In genomic region chr15:70264014-70264492, GRCh38 we compare ENCODE assay signal across 8 cellular contexts.
DNase-seq lines count a peak whose midpoint lies in the region; ATAC-seq, FAIRE-seq and TF ChIP-seq lines count a peak whose summit lies in the region.

No MANE protein-coding gene starts in this region.

- H3K9me3 ChIP-seq in psoas muscle, result no peaks in the 10 kb centered on the region
- H3K9me3 ChIP-seq in hepatocyte (ENCODE audit: low read depth), result no peaks in the 10 kb centered on the region

- H4K20me1 ChIP-seq in hepatocyte (ENCODE audit: insufficient read depth, poor library complexity, severe bottlenecking), result no peaks in the 10 kb centered on the region

- no peak overlapping the region for H3K4me2 ChIP-seq in hepatocyte

- no peak overlapping the region for H3K27ac ChIP-seq in psoas muscle
- H3K27ac ChIP-seq in hepatocyte, result no peak overlapping the region

- H3K36me3 ChIP-seq in bronchial epithelial cell (ENCODE audit: control insufficient read depth, insufficient read depth, low read length) (no peaks in the 10 kb centered on the region), psoas muscle (ENCODE audit: insufficient read depth in 1 of 2, low read depth in 1 of 2) (no peaks in the 10 kb centered on the region), hepatocyte (replicated peaks; ENCODE audit: insufficient read depth, low read depth) (no peaks in the 10 kb centered on the region)

- H3K4me1 ChIP-seq in psoas muscle (peaks cover 7% of the 10 kb centered on the region), hepatocyte (ENCODE audit: insufficient read depth) (peaks cover 4% of the 10 kb centered on the region)

- no peaks in the 10 kb centered on the region for H3K9me2 ChIP-seq in hepatocyte (replicated peaks; ENCODE audit: insufficient read depth)

- intact Hi-C loops in psoas muscle (cut with DNase I), result loop anchor here in 1 of 2 donors (10.0 kb wide), 2 partner anchors 149 to 689 kb away; no protein-coding TSS in a partner anchor

- H2AFZ ChIP-seq in hepatocyte, result no peak overlapping the region

- H3K79me2 ChIP-seq in hepatocyte, result no peaks in the 10 kb centered on the region

- DNase-seq in HCEC 1CT (peak; percentile 9), NCI-H526 treated with DMSO at 0.1 percent for 48 hours (lab: John Stamatoyannopoulos, UW) (peak; percentile 66), bronchial epithelial cell (ENCODE audit: low read depth) (peak; percentile 29), psoas muscle (peak in 1 of 2 donors; percentile 42), hepatocyte (ENCODE audit: low spot score) (no peak)

- peak in 3 of 4 donors; percentile 12 to 46 (median 43) for ATAC-seq in psoas muscle
- ATAC-seq in GM18858 (IDR thresholded peaks at IDR 0.05; ENCODE audit: unreplicated experiment), result no peak
- no peak for ATAC-seq in GM21381 (IDR thresholded peaks at IDR 0.05; ENCODE audit: unreplicated experiment)
- no peak for ATAC-seq in HG03460 (IDR thresholded peaks at IDR 0.05; ENCODE audit: unreplicated experiment)

- H3K4me3 ChIP-seq in bronchial epithelial cell (ENCODE audit: low read depth, low read length) (no peak overlapping the region), psoas muscle (no peak overlapping the region), hepatocyte (no peak overlapping the region)

- 50 to 62% (median 58%) methylated on average over 10 of the region's 10 CpGs for WGBS in psoas muscle, 3 donors
- WGBS in hepatocyte (ENCODE audit: low lambda C conversion rate, missing lambda C conversion rate), result 50% methylated on average over 10 of the region's 10 CpGs

- no peak for FAIRE-seq in bronchial epithelial cell (lab: Jason Lieb, UNC)

- H3K27me3 ChIP-seq in bronchial epithelial cell (ENCODE audit: control insufficient read depth, insufficient read depth, low read length) (peaks cover 7% of the 10 kb centered on the region), psoas muscle (ENCODE audit: insufficient read depth in 3 of 3, low read length in 2 of 3) (peaks cover 0 to 1% (median 0%) of the 10 kb centered on the region in 3 donors), hepatocyte (no peaks in the 10 kb centered on the region)

- TF ChIP-seq CTCF in bronchial epithelial cell (IDR thresholded peaks at IDR 0.05; ENCODE audit: insufficient read depth, low read length, severe bottlenecking), result no peak
- no peak for TF ChIP-seq CTCF in psoas muscle (IDR thresholded peaks at IDR 0.05)
- TF ChIP-seq CTCF in hepatocyte (IDR thresholded peaks at IDR 0.05; ENCODE audit: poor library complexity), result no peak

Comparison
In these comparisons a context has a peak if more than half of its experiments do, and no peak if none do; other contexts are left out.
1. ATAC-seq: peak in psoas muscle (3 of 4); none in GM18858 (single experiment), GM21381 (single experiment) and HG03460 (single experiment).